In the genomic region with DNA sequence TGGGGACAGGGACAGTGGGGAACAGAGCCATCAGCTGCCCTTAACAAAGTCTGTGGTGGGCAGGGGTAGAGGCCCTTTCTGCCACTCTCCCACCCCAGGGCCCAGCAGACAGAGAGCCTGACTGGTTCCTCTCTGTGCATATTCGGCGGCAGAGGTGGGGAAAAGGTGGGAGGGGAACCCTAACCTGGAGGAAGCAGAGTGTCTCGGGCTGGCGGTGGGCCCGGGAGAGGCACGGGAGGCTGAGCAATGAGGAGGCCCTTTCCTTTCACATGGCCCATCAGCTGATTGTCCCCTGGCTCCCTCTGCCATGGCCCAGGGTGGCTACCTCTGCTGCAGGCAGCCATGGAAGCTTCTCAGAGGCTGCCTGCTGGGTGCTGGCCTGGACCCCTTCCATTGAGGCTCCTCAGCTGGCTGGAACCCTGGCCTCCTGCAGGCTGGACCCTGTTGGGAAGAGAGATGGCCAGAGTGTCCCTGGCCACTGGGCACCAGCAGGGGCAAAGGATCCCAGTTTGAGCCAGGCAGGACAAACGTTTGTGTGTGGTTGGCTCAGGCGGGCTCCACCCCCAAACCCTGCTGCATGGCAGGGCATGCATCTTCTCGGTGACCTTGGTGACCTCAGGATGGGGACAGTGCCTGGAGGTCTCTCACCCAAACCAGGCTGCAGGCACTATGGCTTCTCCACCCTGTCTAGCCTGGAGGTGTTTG, we compare ENCODE assay signal across 15 cellular contexts.
DNase-seq lines count a peak whose midpoint lies in the region; ATAC-seq and TF ChIP-seq lines count a peak whose summit lies in the region.
"Had no signal": no experiment of that assay in that cellular context is flagged by ENCODE, and none has a peak within 500 bp of the region (broad histone marks: within the 10 kb centered on the region; RNA-seq: fewer than 3 reads in every experiment).

No MANE protein-coding gene starts in this region.

- H3K4me3 ChIP-seq in H7 (ENCODE audit: insufficient read depth, low read depth, low read length) (no peak overlapping the region), lung (no peak overlapping the region)
- H3K4me3 ChIP-seq: BLaER1, HAP-1 had no signal

- peaks cover 0 to 7% of the 10 kb centered on the region in 2 donors for H3K9me3 ChIP-seq in lung (ENCODE audit: control insufficient read depth in 2 of 2, insufficient read depth in 1 of 2, low read length in 1 of 2)
- H3K9me3 ChIP-seq: BLaER1 had no signal

- no peak overlapping the region for H3K27ac ChIP-seq in lung (ENCODE audit: low read depth in 1 of 2, low read length in 1 of 2)
- H3K27ac ChIP-seq: BLaER1 had no signal

- no peaks in the 10 kb centered on the region for H3K4me1 ChIP-seq in lung (ENCODE audit: control insufficient read depth in 2 of 2, insufficient read depth in 2 of 2, low read length in 2 of 2)
- H3K4me1 ChIP-seq: BLaER1, HAP-1 had no signal

- intact Hi-C loops in sciatic nerve (cut with DNase I), result no loop called here

- ATAC-seq in lung (ENCODE audit: insufficient read depth, low FRiP score) (no peak), sciatic nerve (no peak)

- no peaks in the 10 kb centered on the region for H3K27me3 ChIP-seq in H7 (ENCODE audit: control insufficient read depth, insufficient read depth, low read length)
- no peaks in the 10 kb centered on the region for H3K27me3 ChIP-seq in lung (ENCODE audit: control insufficient read depth, insufficient read depth)
- H3K27me3 ChIP-seq: BLaER1 had no signal

- H3K36me3 ChIP-seq in H7 (replicated peaks; ENCODE audit: control insufficient read depth, insufficient read depth, low read length), result no peaks in the 10 kb centered on the region
- H3K36me3 ChIP-seq in lung (ENCODE audit: control insufficient read depth in 2 of 2, insufficient read depth in 2 of 2, low read length in 2 of 2), result no peaks in the 10 kb centered on the region
- H3K36me3 ChIP-seq: BLaER1, HAP-1 had no signal

- peak; percentile 14 for DNase-seq in H7
- peak; percentile 34 for DNase-seq in ecto neural progenitor cell (ENCODE audit: low spot score)
- peak; percentile 15 for DNase-seq in lung (ENCODE audit: low spot score)
- peak; percentile 28 for DNase-seq in sciatic nerve (ENCODE audit: low spot score)
- DNase-seq in NCI-H748 (lab: John Stamatoyannopoulos, UW; ENCODE audit: unreplicated experiment), result no peak
- DNase-seq in NCI-H1105 (lab: John Stamatoyannopoulos, UW), result no peak
- no peak for DNase-seq in activated CD4-positive, CD25-positive, alpha-beta regulatory T cell (lab: John Stamatoyannopoulos, UW)
- DNase-seq: 8988T; CD4-positive, alpha-beta memory T cell; DMS153; DMS79; GDM1; GOT3 had no signal

- TF ChIP-seq CTCF in lung (IDR thresholded peaks at IDR 0.05; ENCODE audit: control extremely low read depth, extremely low read depth), result no peak

- WGBS in lung, 2 donors, result 75 to 77% methylated on average over 9 of the region's 9 CpGs

Comparison
In these comparisons a context has a peak if more than half of its experiments do, and no peak if none do; other contexts are left out.
1. DNase-seq: peak in H7 (single experiment), ecto neural progenitor cell (single experiment), lung (single experiment) and sciatic nerve (single experiment); none in NCI-H748 (single experiment), NCI-H1105 (single experiment) and activated CD4-positive, CD25-positive, alpha-beta regulatory T cell (0 of 4).